In the genomic region with DNA sequence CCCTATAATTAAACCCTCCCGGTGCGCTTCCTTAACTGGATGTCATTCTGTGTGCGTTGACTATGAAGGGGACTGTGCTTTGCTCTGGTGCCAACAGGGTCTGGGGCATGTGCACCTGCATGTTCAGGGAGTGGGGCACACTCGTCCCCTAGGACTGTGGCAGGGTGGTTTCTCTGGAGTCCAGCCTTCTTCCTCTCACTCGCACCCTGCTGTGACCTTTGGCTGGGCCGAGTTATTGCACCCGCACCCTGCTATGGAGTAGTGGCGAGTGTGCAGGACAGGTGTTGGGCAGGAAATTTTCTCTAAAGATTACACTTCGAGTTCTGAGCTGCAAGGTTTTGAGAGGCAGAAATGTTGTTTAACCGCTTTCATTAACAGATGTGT, we compare ENCODE assay signal across 15 cellular contexts.
DNase-seq lines count a peak whose midpoint lies in the region; ATAC-seq and TF ChIP-seq lines count a peak whose summit lies in the region.
"Had no signal": no experiment of that assay in that cellular context is flagged by ENCODE, and none has a peak within 500 bp of the region (broad histone marks: within the 10 kb centered on the region; RNA-seq: fewer than 3 reads in every experiment).

No MANE protein-coding gene starts in this region.

- no peaks in the 10 kb centered on the region for H3K36me3 ChIP-seq in endodermal cell (ENCODE audit: control insufficient read depth, insufficient read depth, low read length)
- peaks cover 100% of the 10 kb centered on the region for H3K36me3 ChIP-seq in neutrophil
- H3K36me3 ChIP-seq: HAP-1 had no signal

- H3K27ac Mint-ChIP-seq in IgD-negative memory B cell (peak overlapping the region in 2 of 3 donors; percentile 46 to 69), endodermal cell (no peak overlapping the region)

- peaks cover 18 to 23% (median 21%) of the 10 kb centered on the region in 3 donors for H3K4me1 Mint-ChIP-seq in IgD-negative memory B cell
- peaks cover 46% of the 10 kb centered on the region for H3K4me1 Mint-ChIP-seq in endodermal cell

- DNase-seq in NCI-H1417 treated with DMSO at 0.1 percent for 48 hours (lab: John Stamatoyannopoulos, UW) (peak; percentile 71), NCI-H1417 (lab: John Stamatoyannopoulos, UW) (no peak), endodermal cell (peak; percentile 45), 8988T (no peak)
- no peak for DNase-seq in stimulated activated naive CD4-positive, alpha-beta T cell treated with Interleukin-2 at 50 U/mL for 16 hours (lab: John Stamatoyannopoulos, UW)
- DNase-seq: Caco-2, Kasumi-1, NCI-H1694 treated with DMSO at 0.1 percent for 48 hours, NCI-H510A, SIG-M5 had no signal

- TF ChIP-seq CTCF in endodermal cell (conservative IDR thresholded peaks at IDR 0.05) (no peak), neutrophil (IDR thresholded peaks at IDR 0.05) (no peak)

- H3K4me1 ChIP-seq in endodermal cell (ENCODE audit: control insufficient read depth, insufficient read depth, low read length) (peaks cover 7% of the 10 kb centered on the region), neutrophil (ENCODE audit: control insufficient read depth in 1 of 2, insufficient read depth in 1 of 2, low read depth in 1 of 2, low read length in 1 of 2) (peaks cover 10 to 11% of the 10 kb centered on the region in 2 experiments)
- H3K4me1 ChIP-seq: Caco-2 had no signal

- H3K4me3 ChIP-seq in endodermal cell (ENCODE audit: low read length) = no peak overlapping the region
- H3K4me3 ChIP-seq in neutrophil (ENCODE audit: low read depth in 1 of 2, low read length in 1 of 2) = no peak overlapping the region
- H3K4me3 ChIP-seq: HAP-1 had no signal

- H3K4me3 Mint-ChIP-seq in IgD-negative memory B cell (peak overlapping the region in 2 of 4 donors; percentile 21 to 76), endodermal cell (no peak overlapping the region)
- H3K4me3 Mint-ChIP-seq: CD14-positive monocyte had no signal

- H3K27me3 Mint-ChIP-seq in IgD-negative memory B cell (no peaks in the 10 kb centered on the region), endodermal cell (ENCODE audit: insufficient read depth) (no peaks in the 10 kb centered on the region)

- H3K27me3 ChIP-seq in endodermal cell (ENCODE audit: control insufficient read depth, insufficient read depth, low read length, poor library complexity, severe bottlenecking) (no peaks in the 10 kb centered on the region), neutrophil (no peaks in the 10 kb centered on the region)

- H3K27ac ChIP-seq in endodermal cell (ENCODE audit: low read depth, low read length) = no peak overlapping the region
- peak overlapping the region; percentile 35 for H3K27ac ChIP-seq in neutrophil

- H3K9me3 ChIP-seq in endodermal cell (ENCODE audit: control insufficient read depth, low read length) (no peaks in the 10 kb centered on the region), neutrophil (no peaks in the 10 kb centered on the region)
- H3K9me3 ChIP-seq: Caco-2, HAP-1 had no signal

- no peaks in the 10 kb centered on the region for H3K9me3 Mint-ChIP-seq in IgD-negative memory B cell
- H3K9me3 Mint-ChIP-seq in endodermal cell = no peaks in the 10 kb centered on the region

- no peak overlapping the region for H3K9ac ChIP-seq in endodermal cell (ENCODE audit: extremely low read depth, low read length, poor library complexity, severe bottlenecking)

- H3K36me3 Mint-ChIP-seq in IgD-negative memory B cell (peaks cover 10% of the 10 kb centered on the region), endodermal cell (ENCODE audit: low read depth) (no peaks in the 10 kb centered on the region)

- ATAC-seq in HG02852 (IDR thresholded peaks at IDR 0.05; ENCODE audit: unreplicated experiment) = no peak

- 82 to 93% methylated on average over 7 to 10 of the region's 10 CpGs for WGBS in endodermal cell (ENCODE audit: insufficient coverage in 1 of 2, insufficient read length in 1 of 2), 2 experiments

Comparison
In these comparisons a context has a peak if more than half of its experiments do, and no peak if none do; other contexts are left out.
1. DNase-seq: peak in NCI-H1417 treated with DMSO at 0.1 percent for 48 hours (single experiment) and endodermal cell (single experiment); none in NCI-H1417 (0 of 3), stimulated activated naive CD4-positive, alpha-beta T cell treated with Interleukin-2 at 50 U/mL for 16 hours (single experiment) and 8988T (single experiment).